ENCODE assay signal across 14 cellular contexts in the genomic region with DNA sequence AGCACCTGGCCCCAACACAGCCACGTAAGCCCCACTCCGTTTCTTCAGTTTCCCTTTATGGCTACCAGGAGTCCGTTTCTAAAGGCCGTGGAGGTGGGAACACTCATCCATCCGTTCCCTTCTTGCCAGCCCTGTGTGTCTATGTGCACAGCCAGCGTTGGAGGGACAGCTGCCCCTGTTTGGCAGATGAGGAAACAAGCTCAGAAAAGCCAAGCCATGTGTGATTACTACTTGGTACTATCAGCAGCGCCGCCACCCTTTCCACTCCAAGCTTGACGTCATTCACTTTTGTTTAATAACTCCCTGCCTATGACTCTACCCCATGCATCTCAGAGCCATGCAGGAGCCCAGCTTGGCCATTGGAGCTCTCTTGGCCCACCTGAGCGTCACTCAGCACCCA. TPM values are rescaled to one million over a fixed set of nuclear protein-coding genes. Genes with fewer than 3 reads are reported as not detected.
A peak's percentile ranks its signal among the peaks of the same experiment; 100 is the strongest.
DNase-seq lines count a peak whose midpoint lies in the region; ATAC-seq and TF ChIP-seq lines count a peak whose summit lies in the region.
"Had no signal": no experiment of that assay in that cellular context is flagged by ENCODE, and none has a peak within 500 bp of the region (broad histone marks: within the 10 kb centered on the region; RNA-seq: fewer than 3 reads in every experiment).

No MANE protein-coding gene starts in this region.

- H3K4me1 Mint-ChIP-seq in activated naive CD4-positive, alpha-beta T cell treated with anti-CD3 and anti-CD28 coated beads, Interleukin-2, amount 10 ng/mL, durations not matched to agents 7 days and 5 days = peaks cover 48% of the 10 kb centered on the region
- H3K4me1 Mint-ChIP-seq in WTC11 = peaks cover 37% of the 10 kb centered on the region

- no peaks in the 10 kb centered on the region for H3K27me3 Mint-ChIP-seq in activated naive CD4-positive, alpha-beta T cell treated with anti-CD3 and anti-CD28 coated beads, Interleukin-2, amount 10 ng/mL, durations not matched to agents 7 days and 5 days
- H3K27me3 Mint-ChIP-seq in WTC11 (ENCODE audit: low read depth) = peaks cover under 1% of the 10 kb centered on the region; the same call in 1 of the 2 replicates

- peak overlapping the region; percentile 73 for H3K27ac Mint-ChIP-seq in activated naive CD4-positive, alpha-beta T cell treated with anti-CD3 and anti-CD28 coated beads, Interleukin-2, amount 10 ng/mL, durations not matched to agents 7 days and 5 days
- H3K27ac Mint-ChIP-seq in WTC11 = peak overlapping the region; percentile 84

- H3K4me1 ChIP-seq in upper lobe of right lung = peaks cover 23% of the 10 kb centered on the region

- H3K27me3 ChIP-seq in upper lobe of right lung = no peaks in the 10 kb centered on the region
- H3K27me3 ChIP-seq: esophagus muscularis mucosa, testis had no signal

- POLR2A ChIA-PET in WTC11 (lab: Charles Lee) = no interaction called here

- CTCF ChIA-PET in activated naive CD4-positive, alpha-beta T cell treated with anti-CD3 and anti-CD28 coated beads, Interleukin-2, amount 10 ng/mL, durations not matched to agents 7 days and 5 days (lab: Charles Lee) = interaction anchor here (0.9 to 2.1 kb wide), 4 partner anchors 26 to 69 kb away, joined by 3 to 7 read pairs (median 4); no protein-coding TSS in a partner anchor
- CTCF ChIA-PET in WTC11 (lab: Charles Lee) = no interaction called here

- no peaks in the 10 kb centered on the region for H3K9me3 Mint-ChIP-seq in activated naive CD4-positive, alpha-beta T cell treated with anti-CD3 and anti-CD28 coated beads, Interleukin-2, amount 10 ng/mL, durations not matched to agents 7 days and 5 days
- no peaks in the 10 kb centered on the region for H3K9me3 Mint-ChIP-seq in WTC11

- no peak overlapping the region for H3K27ac ChIP-seq in upper lobe of right lung
- H3K27ac ChIP-seq: esophagus muscularis mucosa had no signal

- intact Hi-C loops in upper lobe of right lung (cut with DNase I) = no loop called here

- TF ChIP-seq CTCF in WTC11 (IDR thresholded peaks at IDR 0.05) (no peak), fibroblast of mammary gland (conservative IDR thresholded peaks at IDR 0.05; ENCODE audit: control insufficient read depth, insufficient read depth, low read depth, low read length) (no peak), upper lobe of right lung (IDR thresholded peaks at IDR 0.05) (no peak)

- no peaks in the 10 kb centered on the region for H3K9me3 ChIP-seq in upper lobe of right lung
- H3K9me3 ChIP-seq: esophagus muscularis mucosa, testis had no signal

- DNase-seq in activated naive CD4-positive, alpha-beta T cell treated with anti-CD3 and anti-CD28 coated beads, Interleukin-2, amount 10 ng/mL, durations not matched to agents 7 days and 5 days = no peak
- DNase-seq in activated naive CD4-positive, alpha-beta T cell treated with anti-CD3 and anti-CD28 coated beads, Interleukin-2, amount 50 U/mL, for 16 hours = no peak
- DNase-seq in WTC11 (ENCODE audit: low spot score) (no peak), fibroblast of mammary gland (ENCODE audit: low read depth) (peak; percentile 28), upper lobe of right lung (peak; percentile 54), ecto neural progenitor cell (ENCODE audit: low spot score) (no peak), SK-N-DZ (ENCODE audit: low spot score) (no peak)
- DNase-seq in stimulated activated CD4-positive, alpha-beta T cell treated with anti-CD3 and anti-CD28 coated beads, Interleukin-4, amount 100 ng/mL, for 1 hour = no peak
- DNase-seq: dermis blood vessel endothelial cell, NCI-H1930, NCI-H526 had no signal

- no peaks in the 10 kb centered on the region for H3K36me3 ChIP-seq in upper lobe of right lung
- H3K36me3 ChIP-seq: esophagus muscularis mucosa had no signal

- H3K36me3 Mint-ChIP-seq in activated naive CD4-positive, alpha-beta T cell treated with anti-CD3 and anti-CD28 coated beads, Interleukin-2, amount 10 ng/mL, durations not matched to agents 7 days and 5 days = peaks cover 36% of the 10 kb centered on the region
- peaks cover 42% of the 10 kb centered on the region for H3K36me3 Mint-ChIP-seq in WTC11

- ATAC-seq in WTC11 = no peak
- no peak for ATAC-seq in upper lobe of right lung
- ATAC-seq: SK-N-SH treated with all-trans-retinoic acid at 6 μM for 48 hours had no signal

- H3K4me3 ChIP-seq in fibroblast of mammary gland (ENCODE audit: control insufficient read depth, low read depth, low read length) (no peak overlapping the region), upper lobe of right lung (no peak overlapping the region)
- H3K4me3 ChIP-seq: esophagus muscularis mucosa, testis had no signal

- H3K4me3 Mint-ChIP-seq in activated naive CD4-positive, alpha-beta T cell treated with anti-CD3 and anti-CD28 coated beads, Interleukin-2, amount 10 ng/mL, durations not matched to agents 7 days and 5 days = no peak overlapping the region
- peak overlapping the region; percentile 88; the same call in 1 of the 2 replicates for H3K4me3 Mint-ChIP-seq in WTC11

TF ChIP-seq in WTC11, 78 proteins besides CTCF, POLR2A, EP300 and RAD21:
- TF ChIP-seq NFATC4 (CRISPR knock-in tag; IDR thresholded peaks at IDR 0.05) (no peak), RELA (CRISPR knock-in tag; IDR thresholded peaks at IDR 0.05; ENCODE audit: borderline replicate concordance) (no peak), EMX1 (CRISPR knock-in tag; IDR thresholded peaks at IDR 0.05) (no peak), ATF3 (CRISPR knock-in tag; conservative IDR thresholded peaks at IDR 0.05) (no peak), ELF4 (CRISPR knock-in tag; IDR thresholded peaks at IDR 0.05; ENCODE audit: low read depth) (no peak), CREB1 (CRISPR knock-in tag; IDR thresholded peaks at IDR 0.05) (no peak), NFYB (CRISPR knock-in tag; conservative IDR thresholded peaks at IDR 0.05; ENCODE audit: low read depth) (no peak), IRF1 (CRISPR knock-in tag; IDR thresholded peaks at IDR 0.05) (no peak), CBFB (CRISPR knock-in tag; IDR thresholded peaks at IDR 0.05; ENCODE audit: low read depth) (no peak), NFE2L1 (CRISPR knock-in tag; IDR thresholded peaks at IDR 0.05) (no peak), SP1 (CRISPR knock-in tag; conservative IDR thresholded peaks at IDR 0.05) (no peak), ZNF416 (CRISPR knock-in tag; IDR thresholded peaks at IDR 0.05) (no peak)
- TF ChIP-seq, protein P1, sequence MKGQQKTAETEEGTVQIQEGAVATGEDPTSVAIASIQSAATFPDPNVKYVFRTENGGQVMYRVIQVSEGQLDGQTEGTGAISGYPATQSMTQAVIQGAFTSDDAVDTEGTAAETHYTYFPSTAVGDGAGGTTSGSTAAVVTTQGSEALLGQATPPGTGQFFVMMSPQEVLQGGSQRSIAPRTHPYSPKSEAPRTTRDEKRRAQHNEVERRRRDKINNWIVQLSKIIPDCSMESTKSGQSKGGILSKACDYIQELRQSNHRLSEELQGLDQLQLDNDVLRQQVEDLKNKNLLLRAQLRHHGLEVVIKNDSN (CRISPR knock-in tag; IDR thresholded peaks at IDR 0.05) = no peak
- TF ChIP-seq, protein P2, sequence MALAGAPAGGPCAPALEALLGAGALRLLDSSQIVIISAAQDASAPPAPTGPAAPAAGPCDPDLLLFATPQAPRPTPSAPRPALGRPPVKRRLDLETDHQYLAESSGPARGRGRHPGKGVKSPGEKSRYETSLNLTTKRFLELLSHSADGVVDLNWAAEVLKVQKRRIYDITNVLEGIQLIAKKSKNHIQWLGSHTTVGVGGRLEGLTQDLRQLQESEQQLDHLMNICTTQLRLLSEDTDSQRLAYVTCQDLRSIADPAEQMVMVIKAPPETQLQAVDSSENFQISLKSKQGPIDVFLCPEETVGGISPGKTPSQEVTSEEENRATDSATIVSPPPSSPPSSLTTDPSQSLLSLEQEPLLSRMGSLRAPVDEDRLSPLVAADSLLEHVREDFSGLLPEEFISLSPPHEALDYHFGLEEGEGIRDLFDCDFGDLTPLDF (CRISPR knock-in tag; IDR thresholded peaks at IDR 0.05) = no peak
- TF ChIP-seq, protein P3, sequence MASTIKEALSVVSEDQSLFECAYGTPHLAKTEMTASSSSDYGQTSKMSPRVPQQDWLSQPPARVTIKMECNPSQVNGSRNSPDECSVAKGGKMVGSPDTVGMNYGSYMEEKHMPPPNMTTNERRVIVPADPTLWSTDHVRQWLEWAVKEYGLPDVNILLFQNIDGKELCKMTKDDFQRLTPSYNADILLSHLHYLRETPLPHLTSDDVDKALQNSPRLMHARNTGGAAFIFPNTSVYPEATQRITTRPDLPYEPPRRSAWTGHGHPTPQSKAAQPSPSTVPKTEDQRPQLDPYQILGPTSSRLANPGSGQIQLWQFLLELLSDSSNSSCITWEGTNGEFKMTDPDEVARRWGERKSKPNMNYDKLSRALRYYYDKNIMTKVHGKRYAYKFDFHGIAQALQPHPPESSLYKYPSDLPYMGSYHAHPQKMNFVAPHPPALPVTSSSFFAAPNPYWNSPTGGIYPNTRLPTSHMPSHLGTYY (CRISPR knock-in tag; IDR thresholded peaks at IDR 0.05) = no peak
- TF ChIP-seq, protein P4, sequence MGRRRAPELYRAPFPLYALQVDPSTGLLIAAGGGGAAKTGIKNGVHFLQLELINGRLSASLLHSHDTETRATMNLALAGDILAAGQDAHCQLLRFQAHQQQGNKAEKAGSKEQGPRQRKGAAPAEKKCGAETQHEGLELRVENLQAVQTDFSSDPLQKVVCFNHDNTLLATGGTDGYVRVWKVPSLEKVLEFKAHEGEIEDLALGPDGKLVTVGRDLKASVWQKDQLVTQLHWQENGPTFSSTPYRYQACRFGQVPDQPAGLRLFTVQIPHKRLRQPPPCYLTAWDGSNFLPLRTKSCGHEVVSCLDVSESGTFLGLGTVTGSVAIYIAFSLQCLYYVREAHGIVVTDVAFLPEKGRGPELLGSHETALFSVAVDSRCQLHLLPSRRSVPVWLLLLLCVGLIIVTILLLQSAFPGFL (CRISPR knock-in tag; IDR thresholded peaks at IDR 0.05; ENCODE audit: borderline replicate concordance) = no peak

RNA-seq across cellular contexts. Expression of gene LRP8, which starts 3.5 kb away (rescaled TPM):
- 61.9 to 69.5 TPM (median 66.6 TPM) in 3 replicates for total RNA-seq in WTC11 (2021)
- 11.6 TPM for total RNA-seq in upper lobe of right lung
- 12.7 and 13.1 TPM in 2 replicates for polyA plus RNA-seq in SK-N-DZ (2014; cell fraction: cytosol; rRNA removed)
- polyA plus RNA-seq in SK-N-DZ (2014; cell fraction: nucleus; rRNA removed) = 25.9 and 38.3 TPM in 2 replicates

Comparison
In these comparisons a context has a peak if more than half of its experiments do, and no peak if none do; other contexts are left out.
1. DNase-seq: peak in fibroblast of mammary gland (single experiment) and upper lobe of right lung (single experiment); none in activated naive CD4-positive, alpha-beta T cell treated with anti-CD3 and anti-CD28 coated beads, Interleukin-2, amount 10 ng/mL, durations not matched to agents 7 days and 5 days (single experiment), activated naive CD4-positive, alpha-beta T cell treated with anti-CD3 and anti-CD28 coated beads, Interleukin-2, amount 50 U/mL, for 16 hours (single experiment), WTC11 (single experiment), stimulated activated CD4-positive, alpha-beta T cell treated with anti-CD3 and anti-CD28 coated beads, Interleukin-4, amount 100 ng/mL, for 1 hour (single experiment), ecto neural progenitor cell (single experiment) and SK-N-DZ (single experiment).